ENCODE assay signal across 1 cellular context in genomic region chr6:149028767-149029405, GRCh38.
TF ChIP-seq lines count a peak whose summit lies in the region.

No MANE protein-coding gene starts in this region.

TF ChIP-seq in K562, 482 proteins besides CTCF, POLR2A, EP300 and RAD21 (continued from another document and continues in another):
- TF ChIP-seq PATZ1 (CRISPR knock-in tag; IDR thresholded peaks at IDR 0.05; ENCODE audit: borderline replicate concordance): no peak
- TF ChIP-seq SIN3B (IDR thresholded peaks at IDR 0.05; ENCODE audit: low read depth): no peak
- no peak for TF ChIP-seq NFXL1 (CRISPR knock-in tag; IDR thresholded peaks at IDR 0.05)
- TF ChIP-seq ETS2 (tag; IDR thresholded peaks at IDR 0.05; ENCODE audit: borderline replicate concordance, poor library complexity, severe bottlenecking): no peak
- TF ChIP-seq DLX4 (CRISPR knock-in tag; IDR thresholded peaks at IDR 0.05): no peak
- TF ChIP-seq ARID2 (IDR thresholded peaks at IDR 0.05): 0 out of 2 replicates have a peak, but pooled peaks have one; percentile 22
- no peak for TF ChIP-seq MTA1 (IDR thresholded peaks at IDR 0.05; ENCODE audit: borderline replicate concordance)
- TF ChIP-seq DEAF1 (CRISPR knock-in tag; IDR thresholded peaks at IDR 0.05): peak; percentile 91
- no peak for TF ChIP-seq CHD7 (IDR thresholded peaks at IDR 0.05; ENCODE audit: low read depth, low read length)
- TF ChIP-seq SMC3 (conservative IDR thresholded peaks at IDR 0.05; ENCODE audit: insufficient read depth, low read depth, low read length): peak; percentile 80
- TF ChIP-seq POLR2H (tag; IDR thresholded peaks at IDR 0.05; ENCODE audit: low read depth): no peak
- peak; percentile 92 for TF ChIP-seq ZNF316 (IDR thresholded peaks at IDR 0.05)
- TF ChIP-seq SETDB1 (IDR thresholded peaks at IDR 0.05; ENCODE audit: low read length): no peak
- TF ChIP-seq MAFF (IDR thresholded peaks at IDR 0.05; ENCODE audit: low read length): peak; percentile 52; the same call in 1 of the 2 replicates
- no peak for TF ChIP-seq ZSCAN32 (CRISPR knock-in tag; IDR thresholded peaks at IDR 0.05)
- no peak for TF ChIP-seq CEBPG (CRISPR knock-in tag; IDR thresholded peaks at IDR 0.05)
- peak in 1 of 2 experiments; percentile 19; a peak in 1 of 4 replicates for TF ChIP-seq CEBPG (tag; conservative IDR thresholded peaks at IDR 0.05 in 1 of 2, IDR thresholded peaks at IDR 0.05 in 1 of 2)
- no peak for TF ChIP-seq ZC3H4 (CRISPR knock-in tag; IDR thresholded peaks at IDR 0.05; ENCODE audit: borderline replicate concordance)
- TF ChIP-seq ZNF518B (CRISPR knock-in tag; IDR thresholded peaks at IDR 0.05): no peak
- TF ChIP-seq RBM14 (IDR thresholded peaks at IDR 0.05; ENCODE audit: borderline replicate concordance, insufficient read depth, low read depth, low read length): no peak
- no peak for TF ChIP-seq NCOA1 (IDR thresholded peaks at IDR 0.05; ENCODE audit: low read depth)
- TF ChIP-seq ZNF551 (CRISPR knock-in tag; IDR thresholded peaks at IDR 0.05): no peak
- TF ChIP-seq TCFL5 (CRISPR knock-in tag; conservative IDR thresholded peaks at IDR 0.05): no peak
- TF ChIP-seq DPF2 (IDR thresholded peaks at IDR 0.05): no peak
- no peak for TF ChIP-seq TAF7 (tag; IDR thresholded peaks at IDR 0.05)
- peak; percentile 15; the same call in 1 of the 2 replicates for TF ChIP-seq ZNF384 (IDR thresholded peaks at IDR 0.05; ENCODE audit: low read depth, low read length)
- no peak for TF ChIP-seq TARDBP (IDR thresholded peaks at IDR 0.05)
- TF ChIP-seq ESRRB (CRISPR knock-in tag; IDR thresholded peaks at IDR 0.05; ENCODE audit: borderline replicate concordance): no peak
- TF ChIP-seq USF2 (CRISPR knock-in tag; IDR thresholded peaks at IDR 0.05): no peak
- TF ChIP-seq RREB1 (CRISPR knock-in tag; IDR thresholded peaks at IDR 0.05): no peak
- TF ChIP-seq FOXA3 (CRISPR knock-in tag; conservative IDR thresholded peaks at IDR 0.05 in 1 of 2, IDR thresholded peaks at IDR 0.05 in 1 of 2): no peak
- peak; percentile 55 for TF ChIP-seq DACH1 (IDR thresholded peaks at IDR 0.05; ENCODE audit: partially characterized antibody)
